1 cellular context compared by ENCODE assay signal in genomic region chr11:128599729-128600128, GRCh38.
A peak's percentile ranks its signal among the peaks of the same experiment; 100 is the strongest.
TF ChIP-seq lines count a peak whose summit lies in the region.

No MANE protein-coding gene starts in this region.

TF ChIP-seq in IMR-90, 13 proteins besides CTCF, POLR2A, EP300 and RAD21 (continued from another document):
- TF ChIP-seq, protein P1, sequence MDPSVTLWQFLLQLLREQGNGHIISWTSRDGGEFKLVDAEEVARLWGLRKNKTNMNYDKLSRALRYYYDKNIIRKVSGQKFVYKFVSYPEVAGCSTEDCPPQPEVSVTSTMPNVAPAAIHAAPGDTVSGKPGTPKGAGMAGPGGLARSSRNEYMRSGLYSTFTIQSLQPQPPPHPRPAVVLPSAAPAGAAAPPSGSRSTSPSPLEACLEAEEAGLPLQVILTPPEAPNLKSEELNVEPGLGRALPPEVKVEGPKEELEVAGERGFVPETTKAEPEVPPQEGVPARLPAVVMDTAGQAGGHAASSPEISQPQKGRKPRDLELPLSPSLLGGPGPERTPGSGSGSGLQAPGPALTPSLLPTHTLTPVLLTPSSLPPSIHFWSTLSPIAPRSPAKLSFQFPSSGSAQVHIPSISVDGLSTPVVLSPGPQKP (IDR thresholded peaks at IDR 0.05; ENCODE audit: borderline replicate concordance, low read depth, low read length): no peak
- TF ChIP-seq BHLHE40 (IDR thresholded peaks at IDR 0.05; ENCODE audit: low read depth, low read length): peak; percentile 44; the same call in 1 of the 2 replicates
- TF ChIP-seq CEBPB (IDR thresholded peaks at IDR 0.05; ENCODE audit: low read depth, low read length): peak; percentile 59; the same call in 1 of the 2 replicates
